Comparison of ENCODE assay signal across 21 cellular contexts in genomic region chr14:61625171-61625570, GRCh38.
DNase-seq lines count a peak whose midpoint lies in the region; ATAC-seq, FAIRE-seq and TF ChIP-seq lines count a peak whose summit lies in the region.
"Had no signal": no experiment of that assay in that cellular context is flagged by ENCODE, and none has a peak within 500 bp of the region (broad histone marks: within the 10 kb centered on the region; RNA-seq: fewer than 3 reads in every experiment).

No MANE protein-coding gene starts in this region.

- H3K36me3 ChIP-seq in fibroblast of lung (ENCODE audit: control insufficient read depth, insufficient read depth, low read length) = no peaks in the 10 kb centered on the region
- H3K36me3 ChIP-seq: esophagus muscularis mucosa, prostate gland, SJSA1, spleen, thyroid gland had no signal

- ATAC-seq in A549 = peak; percentile 48 to 78; a peak in 3 of 6 replicates

- no peaks in the 10 kb centered on the region for H3K27me3 ChIP-seq in fibroblast of lung (ENCODE audit: control insufficient read depth, insufficient read depth, low read length)
- H3K27me3 ChIP-seq: dorsolateral prefrontal cortex, esophagus muscularis mucosa, SJSA1, spleen, thyroid gland had no signal

- H3K9me3 ChIP-seq in A549 = no peaks in the 10 kb centered on the region
- no peaks in the 10 kb centered on the region for H3K9me3 ChIP-seq in fibroblast of lung (ENCODE audit: control insufficient read depth, insufficient read depth, low read depth, low read length)
- H3K9me3 ChIP-seq: esophagus muscularis mucosa, prostate gland, SJSA1, spleen, thyroid gland had no signal

- H3K4me3 ChIP-seq in A549 (no peak overlapping the region), fibroblast of lung (replicated peaks in 1 of 4; ENCODE audit: control extremely low read depth in 1 of 4, insufficient read depth in 1 of 4, low read depth in 3 of 4, low read length in 4 of 4) (no peak overlapping the region)
- H3K4me3 ChIP-seq: dorsolateral prefrontal cortex, esophagus muscularis mucosa, lung, prostate gland, SJSA1, spleen, thyroid gland had no signal

- H2AFZ ChIP-seq in fibroblast of lung (ENCODE audit: low read length) = peak overlapping the region; percentile 27

- CTCF ChIA-PET in A549 (lab: Yijun Ruan, JAX) = interaction anchor here (0.9 kb wide), 1 partner anchor 36 kb away, joined by 3 read pairs; no protein-coding TSS in a partner anchor

- no peak overlapping the region for H3K9ac ChIP-seq in fibroblast of lung (ENCODE audit: insufficient read depth, low read length)

- TF ChIP-seq CTCF in A549 (IDR thresholded peaks at IDR 0.05) = no peak
- no peak for TF ChIP-seq CTCF in fibroblast of lung (conservative IDR thresholded peaks at IDR 0.05 in 1 of 2, IDR thresholded peaks at IDR 0.05 in 1 of 2; ENCODE audit: low read depth in 1 of 2, low read length in 2 of 2)

- FAIRE-seq in A549 (lab: Jason Lieb, UNC) = no peak
- FAIRE-seq in RCC 7860 (lab: Jason Lieb, UNC) = no peak
- no peak for FAIRE-seq in GM12891 (lab: Jason Lieb, UNC)
- FAIRE-seq: GM18507 had no signal

- TF ChIP-seq POLR2A in A549 (IDR thresholded peaks at IDR 0.05; ENCODE audit: low read length) = no peak
- TF ChIP-seq POLR2A in GM12891 (IDR thresholded peaks at IDR 0.05; ENCODE audit: low read depth, low read length) = no peak

- WGBS in A549 (ENCODE audit: missing lambda C conversion rate) = 83% methylated on average over 1 of the region's 1 CpG

- peaks cover 17% of the 10 kb centered on the region; the same call in 2 of the 3 replicates for H3K4me1 ChIP-seq in A549
- H3K4me1 ChIP-seq in fibroblast of lung (ENCODE audit: control insufficient read depth, extremely low read depth, insufficient read depth, low read length) = peaks cover 2% of the 10 kb centered on the region
- H3K4me1 ChIP-seq: prostate gland had no signal

- peak overlapping the region in 1 of 2 experiments; percentile 68; a peak in 3 of 6 replicates for H3K27ac ChIP-seq in A549
- H3K27ac ChIP-seq in fibroblast of lung (ENCODE audit: insufficient read depth, low read length) = no peak overlapping the region
- H3K27ac ChIP-seq: esophagus muscularis mucosa, prostate gland, SJSA1, spleen, thyroid gland had no signal

- 0 out of 3 replicates have a peak overlapping the region, but pooled peaks have one; percentile 15 for H3K4me2 ChIP-seq in A549
- no peak overlapping the region for H3K4me2 ChIP-seq in fibroblast of lung (ENCODE audit: extremely low read depth, insufficient read depth, low read length)

- DNase-seq in A549 (ENCODE audit: low read depth in 1 of 2, low spot score in 1 of 2) = peak; percentile 10 to 23
- DNase-seq in EL = peak; percentile 41
- DNase-seq in RCC 7860 (ENCODE audit: low spot score) = peak; percentile 24
- DNase-seq in fibroblast of lung (ENCODE audit: low read depth in 2 of 2) = peak in 1 of 2 donors; percentile 48
- DNase-seq in NAMALWA (ENCODE audit: low spot score) = no peak
- no peak for DNase-seq in GM12891 (ENCODE audit: insufficient read length, low spot score)
- DNase-seq in NCI-H345 treated with DMSO at 0.1 percent for 48 hours (lab: John Stamatoyannopoulos, UW; ENCODE audit: unreplicated experiment) = no peak
- DNase-seq in RPMI8226 = no peak
- DNase-seq: activated CD4-positive, alpha-beta T cell treated with anti-CD3 and anti-CD28 coated beads for 1 hour; activated naive CD4-positive, alpha-beta T cell; dorsolateral prefrontal cortex; immature natural killer cell; NCI-H510A treated with DMSO at 0.1 percent for 48 hours; spleen; T-helper 9 cell; thyroid gland had no signal

- POLR2A ChIA-PET in A549 (lab: Yijun Ruan, JAX) = no interaction called here

- no peak for TF ChIP-seq RAD21 in A549 (conservative IDR thresholded peaks at IDR 0.05 in 1 of 2, IDR thresholded peaks at IDR 0.05 in 1 of 2)

- no peak for TF ChIP-seq EP300 in A549 (IDR thresholded peaks at IDR 0.05)

- H4K20me1 ChIP-seq in fibroblast of lung (ENCODE audit: control insufficient read depth, extremely low read depth, insufficient read depth, low read length) = no peaks in the 10 kb centered on the region

- no peaks in the 10 kb centered on the region for H3K79me2 ChIP-seq in fibroblast of lung (ENCODE audit: control insufficient read depth, insufficient read depth, low read length)

TF ChIP-seq in A549, 52 proteins besides CTCF, POLR2A, EP300 and RAD21:
- TF ChIP-seq, protein P1, sequence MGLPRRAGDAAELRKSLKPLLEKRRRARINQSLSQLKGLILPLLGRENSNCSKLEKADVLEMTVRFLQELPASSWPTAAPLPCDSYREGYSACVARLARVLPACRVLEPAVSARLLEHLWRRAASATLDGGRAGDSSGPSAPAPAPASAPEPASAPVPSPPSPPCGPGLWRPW (IDR thresholded peaks at IDR 0.05) = no peak
- TF ChIP-seq FOSB (CRISPR knock-in tag; IDR thresholded peaks at IDR 0.05) = no peak
- TF ChIP-seq RNF2 (IDR thresholded peaks at IDR 0.05; ENCODE audit: borderline replicate concordance, low read depth) = no peak
- no peak for TF ChIP-seq FOSL2 (IDR thresholded peaks at IDR 0.05)
- peak; percentile 61 for TF ChIP-seq FOSL2 (CRISPR knock-in tag; IDR thresholded peaks at IDR 0.05)

TF ChIP-seq in GM12891, 5 proteins besides CTCF, POLR2A, EP300 and RAD21:
- no peak for TF ChIP-seq PAX5 (IDR thresholded peaks at IDR 0.05; ENCODE audit: insufficient read depth, low read length, severe bottlenecking)
- TF ChIP-seq TAF1 (IDR thresholded peaks at IDR 0.05; ENCODE audit: low read depth, low read length) = no peak
- TF ChIP-seq POLR2AphosphoS5 (IDR thresholded peaks at IDR 0.05; ENCODE audit: low read depth, low read length) = no peak
- no peak for TF ChIP-seq SPI1 (IDR thresholded peaks at IDR 0.05; ENCODE audit: low read depth, low read length)
- no peak for TF ChIP-seq POU2F2 (IDR thresholded peaks at IDR 0.05; ENCODE audit: low read depth, low read length)

Comparison
In these comparisons a context has a peak if more than half of its experiments do, and no peak if none do; other contexts are left out.
1. DNase-seq: peak in A549 (2 of 2), EL (single experiment) and RCC 7860 (single experiment); none in NAMALWA (single experiment), GM12891 (single experiment), NCI-H345 treated with DMSO at 0.1 percent for 48 hours (single experiment) and RPMI8226 (single experiment).